Comparison of ENCODE assay signal across 8 cellular contexts in genomic region chr21:25421327-25422028, GRCh38.
DNase-seq lines count a peak whose midpoint lies in the region; ATAC-seq and TF ChIP-seq lines count a peak whose summit lies in the region.

No MANE protein-coding gene starts in this region.

- no peaks in the 10 kb centered on the region for H3K36me3 ChIP-seq in OCI-LY3 (replicated peaks; ENCODE audit: low read depth, low read length)

- ATAC-seq in GM19372 (IDR thresholded peaks at IDR 0.05; ENCODE audit: low read depth, unreplicated experiment), result peak; percentile 63
- peak; percentile 73 for ATAC-seq in HG03432 (IDR thresholded peaks at IDR 0.05; ENCODE audit: unreplicated experiment)
- peak; percentile 93 for ATAC-seq in activated T-cell treated with anti-CD3 and anti-CD28 coated beads, Interleukin-2, amount 50 U/mL, for 4 hours

- H3K4me3 Mint-ChIP-seq in activated T-cell treated with anti-CD3 and anti-CD28 coated beads, Interleukin-2, amount 50 U/mL, for 4 hours, result peak overlapping the region; percentile 63

- H3K36me3 Mint-ChIP-seq in activated T-cell treated with anti-CD3 and anti-CD28 coated beads, Interleukin-2, amount 50 U/mL, for 4 hours (ENCODE audit: insufficient read depth), result no peaks in the 10 kb centered on the region

- H3K9me3 ChIP-seq in OCI-LY3 (ENCODE audit: insufficient read depth, low read length), result no peaks in the 10 kb centered on the region

- H3K27me3 Mint-ChIP-seq in activated T-cell treated with anti-CD3 and anti-CD28 coated beads, Interleukin-2, amount 50 U/mL, for 4 hours (ENCODE audit: low read depth), result no peaks in the 10 kb centered on the region

- H3K27ac ChIP-seq in OCI-LY3 (ENCODE audit: low read length), result peak overlapping the region; percentile 99

- H2AFZ ChIP-seq in OCI-LY3 (ENCODE audit: low read depth, low read length), result no peak overlapping the region

- peak overlapping the region; percentile 68 for H3K4me3 ChIP-seq in OCI-LY3 (ENCODE audit: low read length)

- peaks cover 97% of the 10 kb centered on the region for H3K4me1 ChIP-seq in OCI-LY3 (ENCODE audit: low read length)

- peaks cover 61% of the 10 kb centered on the region for H3K79me2 ChIP-seq in OCI-LY3 (ENCODE audit: low read length)

- DNase-seq in DMS153 treated with DMSO at 0.1 percent for 48 hours (lab: John Stamatoyannopoulos, UW; ENCODE audit: unreplicated experiment) (peak; percentile 10), iPS-NIHi7 (ENCODE audit: extremely low spot score) (peak; percentile 45), ecto neural progenitor cell (ENCODE audit: low spot score) (no peak)
- DNase-seq in activated T-cell treated with anti-CD3 and anti-CD28 coated beads, Interleukin-2, amount 50 U/mL, for 4 hours, result peak; percentile 52
- DNase-seq in stimulated activated CD8-positive, alpha-beta memory T cell treated with anti-CD3 and anti-CD28 coated beads, Interleukin-4, amount 100 ng/mL, for 4 hours (ENCODE audit: low read depth in 2 of 2, low spot score in 1 of 2), result peak; percentile 31 to 34

- H3K9ac ChIP-seq in OCI-LY3 (ENCODE audit: low read length), result peak overlapping the region; percentile 96

- peak overlapping the region; percentile 87 for H3K4me2 ChIP-seq in OCI-LY3 (ENCODE audit: low read length)

- no peaks in the 10 kb centered on the region for H3K27me3 ChIP-seq in OCI-LY3 (ENCODE audit: low read depth, low read length)

- peak; percentile 84 for TF ChIP-seq CTCF in OCI-LY3 (IDR thresholded peaks at IDR 0.05; ENCODE audit: low read depth, low read length)

- peaks cover 56% of the 10 kb centered on the region for H3K4me1 Mint-ChIP-seq in activated T-cell treated with anti-CD3 and anti-CD28 coated beads, Interleukin-2, amount 50 U/mL, for 4 hours (ENCODE audit: low read depth)

- H4K20me1 ChIP-seq in OCI-LY3 (ENCODE audit: insufficient read depth, low read length), result no peaks in the 10 kb centered on the region

- no peaks in the 10 kb centered on the region for H3K9me3 Mint-ChIP-seq in activated T-cell treated with anti-CD3 and anti-CD28 coated beads, Interleukin-2, amount 50 U/mL, for 4 hours
